ENCODE assay signal across 9 cellular contexts in genomic region chr1:78840447-78841251, GRCh38.
DNase-seq lines count a peak whose midpoint lies in the region; ATAC-seq and TF ChIP-seq lines count a peak whose summit lies in the region.
"Had no signal": no experiment of that assay in that cellular context is flagged by ENCODE, and none has a peak within 500 bp of the region (broad histone marks: within the 10 kb centered on the region; RNA-seq: fewer than 3 reads in every experiment).

No MANE protein-coding gene starts in this region.

- peaks cover 4% of the 10 kb centered on the region for H3K4me1 ChIP-seq in fibroblast of lung (ENCODE audit: control insufficient read depth, extremely low read depth, insufficient read depth, low read length)
- H3K4me1 ChIP-seq: BLaER1 had no signal

- no peaks in the 10 kb centered on the region for H3K27me3 ChIP-seq in fibroblast of lung (ENCODE audit: control insufficient read depth, insufficient read depth, low read length)
- H3K27me3 ChIP-seq: BLaER1 had no signal

- ATAC-seq in HG02970 (IDR thresholded peaks at IDR 0.05; ENCODE audit: low FRiP score, unreplicated experiment), result no peak
- ATAC-seq in GM19035 (IDR thresholded peaks at IDR 0.05; ENCODE audit: unreplicated experiment), result no peak

- peak overlapping the region; percentile 42 for H3K4me2 ChIP-seq in fibroblast of lung (ENCODE audit: extremely low read depth, insufficient read depth, low read length)
- H3K4me2 ChIP-seq: BLaER1 had no signal

- H3K27ac ChIP-seq in fibroblast of lung (ENCODE audit: insufficient read depth, low read length), result peak overlapping the region; percentile 35
- H3K27ac ChIP-seq: BLaER1 had no signal

- H4K20me1 ChIP-seq in fibroblast of lung (ENCODE audit: control insufficient read depth, extremely low read depth, insufficient read depth, low read length), result no peaks in the 10 kb centered on the region
- H4K20me1 ChIP-seq: BLaER1 had no signal

- no peaks in the 10 kb centered on the region for H3K79me2 ChIP-seq in fibroblast of lung (ENCODE audit: control insufficient read depth, insufficient read depth, low read length)

- H3K36me3 ChIP-seq in fibroblast of lung (ENCODE audit: control insufficient read depth, insufficient read depth, low read length), result no peaks in the 10 kb centered on the region
- H3K36me3 ChIP-seq: BLaER1 had no signal

- H3K4me3 ChIP-seq in fibroblast of lung (replicated peaks in 1 of 4; ENCODE audit: control extremely low read depth in 1 of 4, insufficient read depth in 1 of 4, low read depth in 3 of 4, low read length in 4 of 4), result peak overlapping the region in 3 of 4 experiments; percentile 2 to 20 (median 15)
- H3K4me3 ChIP-seq: BLaER1 had no signal

- H3K9ac ChIP-seq in fibroblast of lung (ENCODE audit: insufficient read depth, low read length), result no peak overlapping the region
- H3K9ac ChIP-seq: BLaER1 had no signal

- peak; percentile 60 for DNase-seq in NCI-H510A treated with DMSO at 0.1 percent for 48 hours (lab: John Stamatoyannopoulos, UW)
- DNase-seq in NCI-H510A (lab: John Stamatoyannopoulos, UW), result no peak
- peak; percentile 53 for DNase-seq in NCI-H82 (lab: John Stamatoyannopoulos, UW)
- peak; percentile 83 to 92 for DNase-seq in fibroblast of lung (ENCODE audit: low read depth in 2 of 2)
- DNase-seq in stromal cell of bone marrow (ENCODE audit: low read depth), result peak; percentile 65
- DNase-seq in central memory CD4-positive, alpha-beta T cell, result no peak

- H2AFZ ChIP-seq in fibroblast of lung (ENCODE audit: low read length), result peak overlapping the region; percentile 33

- TF ChIP-seq CTCF in fibroblast of lung (conservative IDR thresholded peaks at IDR 0.05 in 1 of 2, IDR thresholded peaks at IDR 0.05 in 1 of 2; ENCODE audit: low read depth in 1 of 2, low read length in 2 of 2), result no peak

- no peaks in the 10 kb centered on the region for H3K9me3 ChIP-seq in fibroblast of lung (ENCODE audit: control insufficient read depth, insufficient read depth, low read depth, low read length)
- H3K9me3 ChIP-seq: BLaER1 had no signal

Comparison
In these comparisons a context has a peak if more than half of its experiments do, and no peak if none do; other contexts are left out.
1. DNase-seq: peak in NCI-H510A treated with DMSO at 0.1 percent for 48 hours (single experiment), NCI-H82 (single experiment), fibroblast of lung (2 of 2) and stromal cell of bone marrow (single experiment); none in NCI-H510A (single experiment) and central memory CD4-positive, alpha-beta T cell (single experiment).